Comparison of ENCODE assay signal across 20 cellular contexts in genomic region chr17:40477796-40478195, GRCh38. TPM values are rescaled to one million over a fixed set of nuclear protein-coding genes. Genes with fewer than 3 reads are reported as not detected.
"Had no signal": no experiment of that assay in that cellular context is flagged by ENCODE, and none has a peak within 500 bp of the region (broad histone marks: within the 10 kb centered on the region; RNA-seq: fewer than 3 reads in every experiment).

No MANE protein-coding gene starts in this region.

- H3K9me3 ChIP-seq: gastroesophageal sphincter, heart right ventricle, lower lobe of right lung, ovary, sigmoid colon, spleen had no signal

- H3K27me3 Mint-ChIP-seq: stimulated activated naive CD8-positive, alpha-beta T cell treated with anti-CD3 and anti-CD28 coated beads, Interleukin-15, amount 100 ng/mL, for 72 hours; type B pancreatic cell had no signal

- H3K27me3 ChIP-seq: gastroesophageal sphincter, heart right ventricle, ovary, sigmoid colon, spleen had no signal

- H3K36me3 ChIP-seq: gastroesophageal sphincter, heart right ventricle, lower lobe of right lung, ovary, sigmoid colon, spleen, WERI-Rb-1 had no signal

- H3K4me3 ChIP-seq: gastroesophageal sphincter, heart right ventricle, lower lobe of right lung, ovary, sigmoid colon, spleen had no signal

- H3K27ac ChIP-seq: gastroesophageal sphincter, lower lobe of right lung, sigmoid colon, spleen, WERI-Rb-1 had no signal

- ATAC-seq: gastroesophageal sphincter; heart right ventricle; left cardiac atrium; lower lobe of right lung; stimulated activated naive CD8-positive, alpha-beta T cell treated with anti-CD3 and anti-CD28 coated beads, Interleukin-15, amount 100 ng/mL, for 72 hours had no signal

- H3K9me3 Mint-ChIP-seq: activated naive CD8-positive, alpha-beta T cell treated with anti-CD3 and anti-CD28 coated beads, Interleukin-2, amount 10 ng/mL, durations not matched to agents 7 days and 5 days; stimulated activated naive CD8-positive, alpha-beta T cell treated with anti-CD3 and anti-CD28 coated beads, Interleukin-15, amount 100 ng/mL, for 72 hours had no signal

- DNase-seq: activated effector memory CD4-positive, alpha-beta T cell treated with anti-CD3 and anti-CD28 coated beads, Interleukin-2, amount 50 U/mL, for 16 hours; activated naive CD8-positive, alpha-beta T cell treated with anti-CD3 and anti-CD28 coated beads, Interleukin-2, amount 10 ng/mL, durations not matched to agents 7 days and 5 days; cortex of kidney; effector CD4-positive, alpha-beta T cell; heart right ventricle; left cardiac atrium; lower lobe of right lung; sigmoid colon; spleen; stimulated activated naive CD8-positive, alpha-beta T cell treated with anti-CD3 and anti-CD28 coated beads, Interleukin-15, amount 100 ng/mL, for 72 hours; T1000; WERI-Rb-1 had no signal

- H3K36me3 Mint-ChIP-seq: brain, mesothelial cell of epicardium, type B pancreatic cell had no signal

- H3K27ac Mint-ChIP-seq: brain, mesothelial cell of epicardium, type B pancreatic cell had no signal

- H3K4me3 Mint-ChIP-seq: activated naive CD8-positive, alpha-beta T cell treated with anti-CD3 and anti-CD28 coated beads, Interleukin-2, amount 10 ng/mL, durations not matched to agents 7 days and 5 days; brain; mesothelial cell of epicardium; neural crest cell; stimulated activated naive CD8-positive, alpha-beta T cell treated with anti-CD3 and anti-CD28 coated beads, Interleukin-15, amount 100 ng/mL, for 72 hours; type B pancreatic cell had no signal

RNA-seq across cellular contexts. Expression of gene TNS4, which starts 23.6 kb away (rescaled TPM):
- total RNA-seq: endothelial cell of umbilical vein, left cardiac atrium, mesothelial cell of epicardium, neural crest cell, sigmoid colon, temporal lobe had no signal
- polyA plus RNA-seq: endothelial cell of umbilical vein had no signal
